ENCODE assay signal across 8 cellular contexts in genomic region chr16:20383106-20384029, GRCh38. TPM values are rescaled to one million over a fixed set of nuclear protein-coding genes. Genes with fewer than 3 reads are reported as not detected.
DNase-seq lines count a peak whose midpoint lies in the region; ATAC-seq and TF ChIP-seq lines count a peak whose summit lies in the region.

No MANE protein-coding gene starts in this region.

- TF ChIP-seq POLR2A in tibial nerve (IDR thresholded peaks at IDR 0.05): no peak

- H3K9me3 ChIP-seq in neural cell (ENCODE audit: low read length) (no peaks in the 10 kb centered on the region), tibial nerve (no peaks in the 10 kb centered on the region)

- H3K9ac ChIP-seq in neural cell (ENCODE audit: low read length): no peak overlapping the region

- 29 to 30% methylated on average over 11 of the region's 11 CpGs for WGBS in tibial nerve, 2 donors

- H3K79me2 ChIP-seq in neural cell (replicated peaks; ENCODE audit: insufficient read depth, low read length): no peaks in the 10 kb centered on the region

- no peak overlapping the region for H3K27ac ChIP-seq in neural cell (ENCODE audit: low read length)
- H3K27ac ChIP-seq in tibial nerve: no peak overlapping the region

- peak; percentile 94 for TF ChIP-seq RAD21 in neural cell (conservative IDR thresholded peaks at IDR 0.05)

- ATAC-seq in HG02642 (IDR thresholded peaks at IDR 0.05; ENCODE audit: poor library complexity, unreplicated experiment): no peak

- DNase-seq in GF-D8 (lab: John Stamatoyannopoulos, UW) (peak; percentile 27), HT1080 (ENCODE audit: low read depth) (peak; percentile 63), NOMO-1 (lab: John Stamatoyannopoulos, UW; ENCODE audit: unreplicated experiment in 2 of 2) (peak; percentile 16 to 30), activated T-cell treated with anti-CD3 and anti-CD28 coated beads for 1 hour (ENCODE audit: low read depth) (peak; percentile 11), fibroblast of peridontal ligament (ENCODE audit: extremely low read depth) (peak; percentile 53), tibial nerve (ENCODE audit: low spot score in 2 of 2) (peak in 1 of 2 donors; percentile 66)

- H3K36me3 ChIP-seq in neural cell (ENCODE audit: insufficient read depth, low read length) (no peaks in the 10 kb centered on the region), tibial nerve (no peaks in the 10 kb centered on the region)

- peaks cover 0 to 17% (median 3%) of the 10 kb centered on the region in 4 donors for H3K4me1 ChIP-seq in tibial nerve

- H3K27me3 ChIP-seq in neural cell (ENCODE audit: insufficient read depth, low read depth, low read length): no peaks in the 10 kb centered on the region
- H3K27me3 ChIP-seq in tibial nerve: no peaks in the 10 kb centered on the region

- H3K4me2 ChIP-seq in neural cell (ENCODE audit: low read length): no peak overlapping the region

- TF ChIP-seq CTCF in neural cell (IDR thresholded peaks at IDR 0.05; ENCODE audit: poor library complexity, severe bottlenecking) (peak; percentile 92), tibial nerve (IDR thresholded peaks at IDR 0.05) (peak; percentile 43 to 70 (median 65))

- H3K9me2 ChIP-seq in neural cell (ENCODE audit: insufficient read depth, low read length): no peaks in the 10 kb centered on the region

- H2AFZ ChIP-seq in neural cell (ENCODE audit: low read depth, low read length): peak overlapping the region; percentile 33

- H3K4me3 ChIP-seq in neural cell (ENCODE audit: low read length): no peak overlapping the region
- H3K4me3 ChIP-seq in tibial nerve: no peak overlapping the region

- TF ChIP-seq EP300 in neural cell (conservative IDR thresholded peaks at IDR 0.05; ENCODE audit: poor library complexity, severe bottlenecking): no peak
- TF ChIP-seq EP300 in tibial nerve (IDR thresholded peaks at IDR 0.05): no peak

- H4K20me1 ChIP-seq in neural cell (ENCODE audit: insufficient read depth): no peaks in the 10 kb centered on the region

- no peaks in the 10 kb centered on the region for H3F3A ChIP-seq in neural cell (ENCODE audit: insufficient read depth, low read length, poor library complexity, severe bottlenecking)

TF ChIP-seq in neural cell, 6 proteins besides CTCF, POLR2A, EP300 and RAD21:
- TF ChIP-seq SMC3 (conservative IDR thresholded peaks at IDR 0.05; ENCODE audit: poor library complexity): peak; percentile 95
- no peak for TF ChIP-seq POLR2AphosphoS5 (IDR thresholded peaks at IDR 0.05)
- TF ChIP-seq TAF1 (IDR thresholded peaks at IDR 0.05; ENCODE audit: low read depth): no peak

RNA-seq across cellular contexts. Expression of gene PDILT, which starts 21.2 kb away (rescaled TPM):
- total RNA-seq in HT1080 (2014; rRNA removed; shearing (Covaris generic)): not detected in 2 replicates
- polyA plus RNA-seq in HT1080 (2015; cell fraction: cytosol; rRNA removed): not detected in 2 replicates
- polyA plus RNA-seq in HT1080 (2015; cell fraction: nucleus; rRNA removed): not detected in 2 replicates
- not detected in 2 replicates for polyA plus RNA-seq in neural cell
- not detected in 2 replicates for polyA minus RNA-seq in neural cell
- total RNA-seq in tibial nerve: not detected

RNA-seq across cellular contexts. Expression of gene ACSM5, which starts 26.0 kb away (rescaled TPM):
- not detected in 2 replicates for total RNA-seq in HT1080 (2014; rRNA removed; shearing (Covaris generic))
- 0.20 and 0.29 TPM in 2 replicates for polyA plus RNA-seq in HT1080 (2015; cell fraction: cytosol; rRNA removed)
- polyA plus RNA-seq in HT1080 (2015; cell fraction: nucleus; rRNA removed): 0.11 and 0.50 TPM in 2 replicates
- not detected in 2 replicates for polyA plus RNA-seq in neural cell
- not detected in 2 replicates for polyA minus RNA-seq in neural cell
- total RNA-seq in tibial nerve: 10 to 100 TPM; 10.5 to 25.1 (median 20.2) TPM

RNA-seq across cellular contexts. Expression of gene UMOD, which starts 30.9 kb away (rescaled TPM):
- total RNA-seq in HT1080 (2014; rRNA removed; shearing (Covaris generic)): not detected in 2 replicates
- not detected in 2 replicates for polyA plus RNA-seq in HT1080 (2015; cell fraction: cytosol; rRNA removed)
- not detected in 2 replicates for polyA plus RNA-seq in HT1080 (2015; cell fraction: nucleus; rRNA removed)
- not detected in 2 replicates for polyA plus RNA-seq in neural cell
- not detected in 2 replicates for polyA minus RNA-seq in neural cell
- total RNA-seq in tibial nerve: not detected

RNA-seq across cellular contexts. Expression of gene GP2, which starts 56.1 kb away (rescaled TPM):
- total RNA-seq in HT1080 (2014; rRNA removed; shearing (Covaris generic)): not detected in 2 replicates
- polyA plus RNA-seq in HT1080 (2015; cell fraction: cytosol; rRNA removed): not detected in 2 replicates
- polyA plus RNA-seq in HT1080 (2015; cell fraction: nucleus; rRNA removed): not detected in 2 replicates
- not detected in 2 replicates for polyA plus RNA-seq in neural cell
- polyA minus RNA-seq in neural cell: not detected in 2 replicates
- total RNA-seq in tibial nerve: 1 to 10 TPM in 3 of 4 donors, under 1 TPM in 1; 0.98 to 7.8 (median 2.7) TPM

Comparison
In these comparisons a context has a peak if more than half of its experiments do, and no peak if none do; other contexts are left out.
1. RNA of gene ACSM5, which starts 26.0 kb away (total RNA-seq): 10.5 to 25.1 TPM in tibial nerve; not detected in HT1080; every median in the first group is over 10 times any median in the second.